Comparison of ENCODE assay signal across 9 cellular contexts in the genomic region with DNA sequence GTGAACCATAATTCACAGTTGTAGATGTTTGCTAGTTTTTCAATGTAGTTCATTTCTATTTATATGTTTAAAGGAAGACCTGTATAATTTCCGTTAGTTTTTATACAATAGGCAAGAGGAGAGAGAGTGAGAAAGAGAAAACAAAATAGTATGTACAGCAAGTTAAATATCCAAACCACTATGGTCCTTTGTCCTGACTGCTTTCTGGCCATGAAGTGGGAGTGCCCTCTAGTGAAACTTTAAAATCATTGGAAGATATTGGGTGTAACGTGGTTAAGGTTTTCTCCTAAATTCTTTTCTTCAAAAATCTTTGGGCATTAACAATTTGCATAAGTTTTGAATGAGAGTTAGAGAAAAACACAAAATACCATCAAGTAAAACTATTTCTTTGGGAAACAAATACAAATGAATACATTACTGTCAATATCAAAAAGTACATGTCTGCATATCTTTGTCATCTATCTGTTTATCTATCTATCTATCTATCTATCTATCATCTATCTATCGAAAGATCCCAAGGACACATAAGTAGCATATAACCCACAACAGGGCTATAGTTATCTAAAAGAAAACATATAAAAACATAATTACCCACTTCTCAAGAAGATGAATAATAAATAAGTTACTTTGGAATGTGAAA.
DNase-seq lines count a peak whose midpoint lies in the region; ATAC-seq, FAIRE-seq and TF ChIP-seq lines count a peak whose summit lies in the region.
"Had no signal": no experiment of that assay in that cellular context is flagged by ENCODE, and none has a peak within 500 bp of the region (broad histone marks: within the 10 kb centered on the region; RNA-seq: fewer than 3 reads in every experiment).

No MANE protein-coding gene starts in this region.

- no peaks in the 10 kb centered on the region for H3K9me2 ChIP-seq in PC-3 (replicated peaks; ENCODE audit: low read length)

- ATAC-seq in PC-3 (peak; percentile 75), GM18870 (IDR thresholded peaks at IDR 0.05; ENCODE audit: unreplicated experiment) (no peak)
- ATAC-seq in activated T-helper 17 cell treated with anti-CD3 and anti-CD28 coated beads, Interleukin-2, amount 50 U/mL, for 72 hours (replicated peaks) = no peak
- ATAC-seq in stimulated activated naive B cell treated with anti-CD40 and anti-IgM and Interleukin-4, amounts not matched to agents 10 μg/mL and 1 μg/mL and 100 μg/mL, for 72 hours (replicated peaks) = no peak

- TF ChIP-seq POLR2A in stomach (IDR thresholded peaks at IDR 0.05) = no peak

- no peaks in the 10 kb centered on the region for H3F3A ChIP-seq in PC-3 (ENCODE audit: low read length, unreplicated experiment)

- H3K4me1 Mint-ChIP-seq in activated T-helper 17 cell treated with anti-CD3 and anti-CD28 coated beads, Interleukin-2, amount 50 U/mL, for 72 hours = no peaks in the 10 kb centered on the region
- no peaks in the 10 kb centered on the region for H3K4me1 Mint-ChIP-seq in stimulated activated naive B cell treated with anti-CD40 and anti-IgM and Interleukin-4, amounts not matched to agents 10 μg/mL and 1 μg/mL and 100 μg/mL, for 72 hours

- H3K4me3 Mint-ChIP-seq in activated T-helper 17 cell treated with anti-CD3 and anti-CD28 coated beads, Interleukin-2, amount 50 U/mL, for 72 hours = no peak overlapping the region
- no peak overlapping the region for H3K4me3 Mint-ChIP-seq in stimulated activated naive B cell treated with anti-CD40 and anti-IgM and Interleukin-4, amounts not matched to agents 10 μg/mL and 1 μg/mL and 100 μg/mL, for 72 hours
- H3K4me3 Mint-ChIP-seq: dendritic cell treated with granulocyte-macrophage colony-stimulating factor and Interleukin-4, amounts not matched to agents 40 ng/mL and 50 ng/mL, for 4 days had no signal

- no peak overlapping the region for H3K4me3 ChIP-seq in PC-3 (ENCODE audit: low read length)
- no peak overlapping the region for H3K4me3 ChIP-seq in fibroblast of the aortic adventitia (ENCODE audit: low read depth, low read length)
- H3K4me3 ChIP-seq in stomach = no peak overlapping the region

- no peak overlapping the region for H3K4me2 ChIP-seq in PC-3 (ENCODE audit: low read length)

- H3K36me3 Mint-ChIP-seq in activated T-helper 17 cell treated with anti-CD3 and anti-CD28 coated beads, Interleukin-2, amount 50 U/mL, for 72 hours (ENCODE audit: low read depth) = no peaks in the 10 kb centered on the region
- no peaks in the 10 kb centered on the region for H3K36me3 Mint-ChIP-seq in stimulated activated naive B cell treated with anti-CD40 and anti-IgM and Interleukin-4, amounts not matched to agents 10 μg/mL and 1 μg/mL and 100 μg/mL, for 72 hours

- H3K27ac ChIP-seq in PC-3 (ENCODE audit: low read length) (no peak overlapping the region), stomach (no peak overlapping the region)

- intact Hi-C loops in PC-3 (cut with micrococcal nuclease) (loop anchor here (1.0 to 2.0 kb wide), 6 partner anchors 46 to 549 kb away; no protein-coding TSS in a partner anchor), stomach (cut with DNase I; ENCODE audit: low total_unique reads) (loop anchor here (10.0 kb wide), 1 partner anchor 544 kb away; the partner anchor contains the start of gene SOX2)

- no peaks in the 10 kb centered on the region for H3K79me2 ChIP-seq in PC-3 (ENCODE audit: low read length)

- no peaks in the 10 kb centered on the region for H3K36me3 ChIP-seq in PC-3 (ENCODE audit: low read depth, low read length)
- no peaks in the 10 kb centered on the region for H3K36me3 ChIP-seq in stomach

- WGBS in stomach, 5 donors = 10 to 13% (median 12%) methylated on average over 3 of the region's 3 CpGs

- H3K9me3 ChIP-seq in PC-3 (ENCODE audit: low read length) (no peaks in the 10 kb centered on the region), stomach (no peaks in the 10 kb centered on the region)

- POLR2A ChIA-PET in PC-3 (lab: Charles Lee; ENCODE audit: unreplicated experiment) = no interaction called here

- DNase-seq in COR-L47 (lab: John Stamatoyannopoulos, UW) = peak; percentile 64
- peak; percentile 14 for DNase-seq in HTR-8/SVneo (ENCODE audit: insufficient read length, low spot score)
- peak; percentile 66 for DNase-seq in PC-3
- DNase-seq in fibroblast of the aortic adventitia (ENCODE audit: low read depth) = peak; percentile 53
- no peak for DNase-seq in stomach
- no peak for DNase-seq in stimulated activated naive B cell treated with anti-CD40 and anti-IgM and Interleukin-4, amounts not matched to agents 10 μg/mL and 1 μg/mL and 100 μg/mL, for 72 hours

- no peaks in the 10 kb centered on the region for H3K27me3 ChIP-seq in PC-3 (ENCODE audit: low read length)
- peaks cover 0 to 15% (median 0%) of the 10 kb centered on the region in 3 donors for H3K27me3 ChIP-seq in stomach

- no peak for TF ChIP-seq EP300 in stomach (IDR thresholded peaks at IDR 0.05)

- H3K9ac ChIP-seq in PC-3 (ENCODE audit: low read length) = no peak overlapping the region

- H2AFZ ChIP-seq in PC-3 (ENCODE audit: low read length) = no peak overlapping the region

- CTCF ChIA-PET in PC-3 (lab: Charles Lee) = no interaction called here

- H3K4me1 ChIP-seq in PC-3 (ENCODE audit: insufficient read depth, low read length) (no peaks in the 10 kb centered on the region), stomach (no peaks in the 10 kb centered on the region)

- no TSS peak for BruUV-seq in PC-3 (replicated peaks; lab: Mats Ljungman, UMichigan)

- no peak overlapping the region for H3K27ac Mint-ChIP-seq in activated T-helper 17 cell treated with anti-CD3 and anti-CD28 coated beads, Interleukin-2, amount 50 U/mL, for 72 hours
- no peak overlapping the region for H3K27ac Mint-ChIP-seq in stimulated activated naive B cell treated with anti-CD40 and anti-IgM and Interleukin-4, amounts not matched to agents 10 μg/mL and 1 μg/mL and 100 μg/mL, for 72 hours
- H3K27ac Mint-ChIP-seq: dendritic cell treated with granulocyte-macrophage colony-stimulating factor and Interleukin-4, amounts not matched to agents 40 ng/mL and 50 ng/mL, for 4 days had no signal

- H4K20me1 ChIP-seq in PC-3 (ENCODE audit: low read length) = no peaks in the 10 kb centered on the region

- H3K27me3 Mint-ChIP-seq in activated T-helper 17 cell treated with anti-CD3 and anti-CD28 coated beads, Interleukin-2, amount 50 U/mL, for 72 hours = peaks cover 3% of the 10 kb centered on the region
- H3K27me3 Mint-ChIP-seq in stimulated activated naive B cell treated with anti-CD40 and anti-IgM and Interleukin-4, amounts not matched to agents 10 μg/mL and 1 μg/mL and 100 μg/mL, for 72 hours = peaks cover 8 to 19% of the 10 kb centered on the region in 2 donors

- H3K9me3 Mint-ChIP-seq in activated T-helper 17 cell treated with anti-CD3 and anti-CD28 coated beads, Interleukin-2, amount 50 U/mL, for 72 hours = no peaks in the 10 kb centered on the region
- H3K9me3 Mint-ChIP-seq in stimulated activated naive B cell treated with anti-CD40 and anti-IgM and Interleukin-4, amounts not matched to agents 10 μg/mL and 1 μg/mL and 100 μg/mL, for 72 hours = no peaks in the 10 kb centered on the region
- H3K9me3 Mint-ChIP-seq: dendritic cell treated with granulocyte-macrophage colony-stimulating factor and Interleukin-4, amounts not matched to agents 40 ng/mL and 50 ng/mL, for 4 days had no signal

- FAIRE-seq in HTR-8/SVneo (lab: Jason Lieb, UNC) = no peak

- peak; percentile 87 for TF ChIP-seq CTCF in PC-3 (conservative IDR thresholded peaks at IDR 0.05; ENCODE audit: low read depth, low read length)
- peak; percentile 51 for TF ChIP-seq CTCF in fibroblast of the aortic adventitia (IDR thresholded peaks at IDR 0.05; ENCODE audit: insufficient read depth, low read length)
- TF ChIP-seq CTCF in stomach (IDR thresholded peaks at IDR 0.05) = peak in 4 of 7 experiments; percentile 23 to 65 (median 48)

Comparison
In these comparisons a context has a peak if more than half of its experiments do, and no peak if none do; other contexts are left out.
1. DNase-seq: peak in COR-L47 (single experiment), HTR-8/SVneo (single experiment), PC-3 (single experiment) and fibroblast of the aortic adventitia (single experiment); none in stomach (single experiment) and stimulated activated naive B cell treated with anti-CD40 and anti-IgM and Interleukin-4, amounts not matched to agents 10 μg/mL and 1 μg/mL and 100 μg/mL, for 72 hours (single experiment).
2. Peak in every context shown above with its lines, with median percentiles within 50 percentile points of each other: CTCF ChIP-seq.